Comparison of ENCODE assay signal across 20 cellular contexts in the genomic region with DNA sequence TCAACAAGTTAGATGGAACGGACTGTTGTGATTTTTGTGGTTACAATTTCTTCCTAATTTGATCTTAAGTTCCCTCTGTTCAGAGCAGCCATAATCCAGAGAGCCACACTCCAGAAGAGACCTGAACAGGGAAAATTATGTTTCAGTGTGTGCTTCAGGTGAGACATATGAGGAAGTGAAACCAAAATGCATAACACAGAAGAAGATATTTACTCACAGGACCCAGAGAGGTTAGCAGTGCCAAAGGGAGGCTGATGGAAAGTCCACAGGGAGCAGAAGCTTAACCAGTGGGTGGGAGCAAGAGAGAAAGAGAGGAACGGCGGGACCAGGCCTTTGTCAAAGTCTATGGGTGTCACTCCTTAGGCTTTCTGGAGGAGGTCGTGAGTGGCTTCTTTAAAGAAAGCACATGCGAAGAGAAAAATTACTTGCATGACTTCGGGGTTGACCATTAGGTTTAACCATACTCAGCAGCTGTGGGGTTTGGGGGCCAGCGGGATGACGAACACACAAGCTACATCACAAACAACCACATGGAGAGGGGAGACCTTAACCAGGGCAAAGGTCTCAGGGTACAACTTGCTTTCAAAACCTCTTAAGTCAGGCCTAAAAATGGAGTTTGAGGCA.
DNase-seq lines count a peak whose midpoint lies in the region; ATAC-seq, FAIRE-seq and TF ChIP-seq lines count a peak whose summit lies in the region.
"Had no signal": no experiment of that assay in that cellular context is flagged by ENCODE, and none has a peak within 500 bp of the region (broad histone marks: within the 10 kb centered on the region; RNA-seq: fewer than 3 reads in every experiment).

No MANE protein-coding gene starts in this region.

- CTCF ChIA-PET in activated CD8-positive, alpha-beta memory T cell treated with anti-CD3 and anti-CD28 coated beads, Interleukin-2, amount 10 ng/mL, durations not matched to agents 7 days and 5 days (lab: Charles Lee): no interaction called here
- CTCF ChIA-PET in activated naive CD4-positive, alpha-beta T cell treated with anti-CD3 and anti-CD28 coated beads, Interleukin-2, amount 10 ng/mL, durations not matched to agents 7 days and 5 days (lab: Charles Lee): no interaction called here

- no peaks in the 10 kb centered on the region for H3K4me1 Mint-ChIP-seq in activated CD8-positive, alpha-beta memory T cell treated with anti-CD3 and anti-CD28 coated beads, Interleukin-2, amount 10 ng/mL, durations not matched to agents 7 days and 5 days
- H3K4me1 Mint-ChIP-seq in activated naive CD4-positive, alpha-beta T cell treated with anti-CD3 and anti-CD28 coated beads, Interleukin-2, amount 10 ng/mL, durations not matched to agents 7 days and 5 days: no peaks in the 10 kb centered on the region
- H3K4me1 Mint-ChIP-seq: naive thymus-derived CD4-positive, alpha-beta T cell had no signal

- no peaks in the 10 kb centered on the region for H3K27me3 Mint-ChIP-seq in activated CD8-positive, alpha-beta memory T cell treated with anti-CD3 and anti-CD28 coated beads, Interleukin-2, amount 10 ng/mL, durations not matched to agents 7 days and 5 days
- H3K27me3 Mint-ChIP-seq in activated naive CD4-positive, alpha-beta T cell treated with anti-CD3 and anti-CD28 coated beads, Interleukin-2, amount 10 ng/mL, durations not matched to agents 7 days and 5 days: peaks cover 3% of the 10 kb centered on the region

- TF ChIP-seq POLR2A in H54 (IDR thresholded peaks at IDR 0.05; ENCODE audit: low read depth, low read length): no peak

- no peak overlapping the region for H3K27ac Mint-ChIP-seq in activated CD8-positive, alpha-beta memory T cell treated with anti-CD3 and anti-CD28 coated beads, Interleukin-2, amount 10 ng/mL, durations not matched to agents 7 days and 5 days
- H3K27ac Mint-ChIP-seq in activated naive CD4-positive, alpha-beta T cell treated with anti-CD3 and anti-CD28 coated beads, Interleukin-2, amount 10 ng/mL, durations not matched to agents 7 days and 5 days: no peak overlapping the region
- H3K27ac Mint-ChIP-seq: naive thymus-derived CD4-positive, alpha-beta T cell had no signal

- FAIRE-seq in H54 (lab: Jason Lieb, UNC): no peak

- ATAC-seq in GM18520 (IDR thresholded peaks at IDR 0.05; ENCODE audit: unreplicated experiment): peak; percentile 70
- peak; percentile 84 for ATAC-seq in GM21717 (IDR thresholded peaks at IDR 0.05; ENCODE audit: unreplicated experiment)
- ATAC-seq in HG03354 (IDR thresholded peaks at IDR 0.05; ENCODE audit: poor library complexity, severe bottlenecking, unreplicated experiment): peak; percentile 72
- ATAC-seq in activated CD8-positive, alpha-beta memory T cell treated with anti-CD3 and anti-CD28 coated beads, Interleukin-2, amount 10 ng/mL, durations not matched to agents 7 days and 5 days: no peak
- ATAC-seq: body of pancreas; left cardiac atrium; naive thymus-derived CD4-positive, alpha-beta T cell; right cardiac atrium; Right ventricle myocardium inferior; stimulated activated naive CD8-positive, alpha-beta T cell treated with anti-CD3 and anti-CD28 coated beads, Interleukin-15, Interleukin-2, amounts not matched to agents 100 U/mL and 50 U/mL, for 24 hours had no signal

- no peaks in the 10 kb centered on the region for H3K36me3 Mint-ChIP-seq in activated CD8-positive, alpha-beta memory T cell treated with anti-CD3 and anti-CD28 coated beads, Interleukin-2, amount 10 ng/mL, durations not matched to agents 7 days and 5 days
- no peaks in the 10 kb centered on the region for H3K36me3 Mint-ChIP-seq in activated naive CD4-positive, alpha-beta T cell treated with anti-CD3 and anti-CD28 coated beads, Interleukin-2, amount 10 ng/mL, durations not matched to agents 7 days and 5 days
- H3K36me3 Mint-ChIP-seq: naive thymus-derived CD4-positive, alpha-beta T cell had no signal

- peak; percentile 16 for DNase-seq in germinal center (ENCODE audit: low spot score)
- no peak for DNase-seq in middle frontal gyrus (ENCODE audit: extremely low spot score, low spot score)
- DNase-seq in H54 (ENCODE audit: insufficient read length, low spot score): no peak
- DNase-seq in activated CD8-positive, alpha-beta memory T cell treated with anti-CD3 and anti-CD28 coated beads, Interleukin-2, amount 10 ng/mL, durations not matched to agents 7 days and 5 days: no peak
- no peak for DNase-seq in activated naive CD4-positive, alpha-beta T cell treated with anti-CD3 and anti-CD28 coated beads, Interleukin-2, amount 10 ng/mL, durations not matched to agents 7 days and 5 days
- DNase-seq: activated CD4-positive, alpha-beta T cell treated with anti-CD3 and anti-CD28 coated beads, Interleukin-2, amount 50 U/mL, for 4 hours; activated effector memory CD4-positive, alpha-beta T cell treated with Interleukin-2 at 50 U/mL for 16 hours; body of pancreas; effector CD8-positive, alpha-beta T cell; left cardiac atrium; naive thymus-derived CD4-positive, alpha-beta T cell; NCI-H1105; NCI-H510A treated with DMSO at 0.1 percent for 48 hours; right cardiac atrium; stimulated activated naive CD8-positive, alpha-beta T cell treated with anti-CD3 and anti-CD28 coated beads, Interleukin-15, Interleukin-2, amounts not matched to agents 100 U/mL and 50 U/mL, for 24 hours; T1000 had no signal

- H3K9me3 Mint-ChIP-seq in activated CD8-positive, alpha-beta memory T cell treated with anti-CD3 and anti-CD28 coated beads, Interleukin-2, amount 10 ng/mL, durations not matched to agents 7 days and 5 days (ENCODE audit: low read depth): peaks cover 2% of the 10 kb centered on the region
- no peaks in the 10 kb centered on the region for H3K9me3 Mint-ChIP-seq in activated naive CD4-positive, alpha-beta T cell treated with anti-CD3 and anti-CD28 coated beads, Interleukin-2, amount 10 ng/mL, durations not matched to agents 7 days and 5 days

- H3K4me3 Mint-ChIP-seq in activated CD8-positive, alpha-beta memory T cell treated with anti-CD3 and anti-CD28 coated beads, Interleukin-2, amount 10 ng/mL, durations not matched to agents 7 days and 5 days: no peak overlapping the region
- no peak overlapping the region for H3K4me3 Mint-ChIP-seq in activated naive CD4-positive, alpha-beta T cell treated with anti-CD3 and anti-CD28 coated beads, Interleukin-2, amount 10 ng/mL, durations not matched to agents 7 days and 5 days
- H3K4me3 Mint-ChIP-seq: naive thymus-derived CD4-positive, alpha-beta T cell had no signal
